ENCODE assay signal across 8 cellular contexts in the genomic region with DNA sequence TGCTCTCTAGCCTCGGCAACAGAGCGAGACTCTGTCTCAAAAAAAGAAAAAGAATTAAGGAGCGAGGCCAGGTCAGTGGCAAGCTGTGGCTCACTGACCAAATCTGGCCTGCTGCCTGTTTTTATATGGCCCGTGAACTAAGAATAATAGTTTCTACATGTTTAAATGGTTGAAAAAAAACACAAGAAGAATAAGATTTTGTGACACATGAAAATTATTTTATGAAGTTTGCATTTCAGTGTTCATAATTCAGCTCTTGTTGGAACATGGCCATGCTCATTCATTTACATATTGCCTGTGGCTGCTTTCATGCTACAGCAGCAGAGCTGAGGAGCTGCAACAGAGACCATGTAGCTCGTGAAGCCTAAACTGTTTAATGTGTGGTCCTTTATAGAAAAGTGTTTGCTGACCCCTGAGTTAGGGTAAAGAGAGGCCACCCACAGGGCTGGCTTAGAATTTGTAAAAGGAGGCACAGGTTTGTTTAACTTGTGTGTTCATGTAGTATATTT. TPM values are rescaled to one million over a fixed set of nuclear protein-coding genes. Genes with fewer than 3 reads are reported as not detected.
DNase-seq lines count a peak whose midpoint lies in the region; ATAC-seq and TF ChIP-seq lines count a peak whose summit lies in the region.

No MANE protein-coding gene starts in this region.

- no peak overlapping the region for H3K4me3 ChIP-seq in brain microvascular endothelial cell (ENCODE audit: low read depth, low read length)

- ATAC-seq in HG02763 (IDR thresholded peaks at IDR 0.05; ENCODE audit: unreplicated experiment) = peak; percentile 34

- H3K27ac ChIP-seq in VCaP (peak overlapping the region; percentile 99), brain microvascular endothelial cell (no peak overlapping the region)

- no peaks in the 10 kb centered on the region for H3K27me3 ChIP-seq in brain microvascular endothelial cell (replicated peaks)

- TF ChIP-seq CTCF in VCaP (conservative IDR thresholded peaks at IDR 0.05) (no peak), brain microvascular endothelial cell (IDR thresholded peaks at IDR 0.05; ENCODE audit: low read depth, low read length, missing control alignments) (no peak)

- in situ Hi-C loops in brain microvascular endothelial cell (cut with HindIII; ENCODE audit: low pct_ligation_motif_present, low sequenced_read_pairs) = no loop called here

- DNase-seq in Ammon's horn (ENCODE audit: low spot score) (peak; percentile 44), lung microvascular endothelial cell (ENCODE audit: low read depth in 2 of 2) (peak; percentile 10), brain microvascular endothelial cell (no peak)
- DNase-seq in stimulated activated CD4-positive, alpha-beta T cell treated with anti-CD3 and anti-CD28 coated beads, Interleukin-15, amount 100 ng/mL, for 24 hours = no peak
- no peak for DNase-seq in activated CD4-positive, alpha-beta T cell treated with anti-CD3 and anti-CD28 coated beads, Interleukin-2, amount 50 U/mL, for 4 hours
- no peak for DNase-seq in stimulated activated CD4-positive, alpha-beta T cell treated with anti-CD3 and anti-CD28 coated beads, Interleukin-4, amount 100 ng/mL, for 4 hours

- H3K36me3 ChIP-seq in brain microvascular endothelial cell (replicated peaks) = no peaks in the 10 kb centered on the region

RNA-seq across cellular contexts. Expression of a gene that starts 59.5 kb away (rescaled TPM):
- total RNA-seq in lung microvascular endothelial cell = 3.0 and 5.2 TPM in 2 replicates

Comparison
In these comparisons a context has a peak if more than half of its experiments do, and no peak if none do; other contexts are left out.
1. DNase-seq: peak in Ammon's horn (single experiment) and lung microvascular endothelial cell (2 of 2); none in brain microvascular endothelial cell (single experiment), stimulated activated CD4-positive, alpha-beta T cell treated with anti-CD3 and anti-CD28 coated beads, Interleukin-15, amount 100 ng/mL, for 24 hours (single experiment), activated CD4-positive, alpha-beta T cell treated with anti-CD3 and anti-CD28 coated beads, Interleukin-2, amount 50 U/mL, for 4 hours (0 of 2) and stimulated activated CD4-positive, alpha-beta T cell treated with anti-CD3 and anti-CD28 coated beads, Interleukin-4, amount 100 ng/mL, for 4 hours (0 of 2).